ENCODE assay signal across 10 cellular contexts in genomic region chr2:101004671-101005325, GRCh38. TPM values are rescaled to one million over a fixed set of nuclear protein-coding genes. Genes with fewer than 3 reads are reported as not detected.
DNase-seq lines count a peak whose midpoint lies in the region; ATAC-seq and TF ChIP-seq lines count a peak whose summit lies in the region.
"Had no signal": no experiment of that assay in that cellular context is flagged by ENCODE, and none has a peak within 500 bp of the region (broad histone marks: within the 10 kb centered on the region; RNA-seq: fewer than 3 reads in every experiment).

No MANE protein-coding gene starts in this region.

- H3K27ac ChIP-seq in CD8-positive, alpha-beta T cell (ENCODE audit: low read depth, low read length): no peak overlapping the region
- peak overlapping the region; percentile 44; the same call in 1 of the 2 replicates for H3K27ac ChIP-seq in HUES6 (ENCODE audit: low read depth, low read length)
- no peak overlapping the region for H3K27ac ChIP-seq in upper lobe of left lung
- H3K27ac ChIP-seq: KMS-11 had no signal

- H3K9me3 Mint-ChIP-seq in CD8-positive, alpha-beta T cell: no peaks in the 10 kb centered on the region
- no peaks in the 10 kb centered on the region for H3K9me3 Mint-ChIP-seq in nephron

- no peaks in the 10 kb centered on the region for H3K9me3 ChIP-seq in CD8-positive, alpha-beta T cell (ENCODE audit: low read length)
- no peaks in the 10 kb centered on the region for H3K9me3 ChIP-seq in HUES6 (ENCODE audit: control insufficient read depth, insufficient read depth, low read depth, low read length)
- H3K9me3 ChIP-seq in adipocyte (ENCODE audit: control insufficient read depth, low read length): no peaks in the 10 kb centered on the region
- H3K9me3 ChIP-seq in upper lobe of left lung: no peaks in the 10 kb centered on the region
- H3K9me3 ChIP-seq: body of pancreas had no signal

- no peak for TF ChIP-seq CTCF in CD8-positive, alpha-beta T cell (IDR thresholded peaks at IDR 0.05)
- no peak for TF ChIP-seq CTCF in nephron (IDR thresholded peaks at IDR 0.05; ENCODE audit: unreplicated experiment in 3 of 3)
- no peak for TF ChIP-seq CTCF in upper lobe of left lung (IDR thresholded peaks at IDR 0.05)

- 92% methylated on average over 9 to 11 of the region's 11 CpGs for WGBS in upper lobe of left lung, 2 donors

- H3K27ac Mint-ChIP-seq in CD8-positive, alpha-beta T cell: peak overlapping the region; percentile 98
- peak overlapping the region; percentile 95 to 98 (median 96) for H3K27ac Mint-ChIP-seq in nephron

- CTCF ChIA-PET in CD8-positive, alpha-beta T cell (lab: Charles Lee): interaction anchor here (0.6 to 3.7 kb wide), 3 partner anchors 8 to 443 kb away, joined by 3 to 13 read pairs (median 6); no protein-coding TSS in a partner anchor

- TF ChIP-seq POLR2A in upper lobe of left lung (IDR thresholded peaks at IDR 0.05): no peak

- H3K36me3 ChIP-seq in CD8-positive, alpha-beta T cell (ENCODE audit: insufficient read depth, low read length): peaks cover 52% of the 10 kb centered on the region
- H3K36me3 ChIP-seq in HUES6 (ENCODE audit: control insufficient read depth, insufficient read depth, low read length) (peaks cover 70% of the 10 kb centered on the region), adipocyte (ENCODE audit: control insufficient read depth, insufficient read depth, low read length, severe bottlenecking) (peaks cover 57% of the 10 kb centered on the region), upper lobe of left lung (peaks cover 39 to 65% (median 49%) of the 10 kb centered on the region in 4 donors)

- H3K4me3 Mint-ChIP-seq in CD8-positive, alpha-beta T cell: peak overlapping the region; percentile 10
- H3K4me3 Mint-ChIP-seq in nephron: peak overlapping the region; percentile 95 to 99 (median 98)

- H3K9ac ChIP-seq in HUES6 (ENCODE audit: low read length): peak overlapping the region; percentile 99
- peak overlapping the region; percentile 98 for H3K9ac ChIP-seq in adipocyte (ENCODE audit: low read length)
- H3K9ac ChIP-seq: KMS-11 had no signal

- H3K36me3 Mint-ChIP-seq in CD8-positive, alpha-beta T cell: peaks cover 72% of the 10 kb centered on the region
- peaks cover 66% of the 10 kb centered on the region for H3K36me3 Mint-ChIP-seq in nephron (ENCODE audit: low read depth)

- no peak for TF ChIP-seq EP300 in upper lobe of left lung (IDR thresholded peaks at IDR 0.05)

- no peaks in the 10 kb centered on the region for H3K27me3 ChIP-seq in CD8-positive, alpha-beta T cell (ENCODE audit: insufficient read depth, low read length)
- no peaks in the 10 kb centered on the region for H3K27me3 ChIP-seq in HUES6 (ENCODE audit: control insufficient read depth, insufficient read depth, low read length)
- H3K27me3 ChIP-seq in adipocyte (replicated peaks; ENCODE audit: control insufficient read depth, insufficient read depth, low read length): no peaks in the 10 kb centered on the region
- H3K27me3 ChIP-seq in upper lobe of left lung: no peaks in the 10 kb centered on the region
- H3K27me3 ChIP-seq: body of pancreas had no signal

- intact Hi-C loops in CD8-positive, alpha-beta T cell (cut with DNase I, micrococcal nuclease): loop anchor here (5.0 to 10.0 kb wide), 6 partner anchors 587 to 1822 kb away; partner anchors contain the start of genes MITD1 (in 2 of the 2), MRPL30 (in 2 of the 2), CHST10 (in 1 of the 2) and EIF5B (in 1 of the 2)

- peaks cover 63% of the 10 kb centered on the region for H3K4me1 Mint-ChIP-seq in CD8-positive, alpha-beta T cell (ENCODE audit: low read depth)
- H3K4me1 Mint-ChIP-seq in nephron: peaks cover 35% of the 10 kb centered on the region

- H3K27me3 Mint-ChIP-seq in CD8-positive, alpha-beta T cell (ENCODE audit: low read depth): no peaks in the 10 kb centered on the region
- peaks cover 6% of the 10 kb centered on the region for H3K27me3 Mint-ChIP-seq in nephron (ENCODE audit: low read depth)

- no peak for ATAC-seq in CD8-positive, alpha-beta T cell
- ATAC-seq in HG03280 (IDR thresholded peaks at IDR 0.05; ENCODE audit: unreplicated experiment) (no peak), upper lobe of left lung (ENCODE audit: low FRiP score in 2 of 2) (no peak), HG03039 (IDR thresholded peaks at IDR 0.05; ENCODE audit: unreplicated experiment) (no peak)
- ATAC-seq: body of pancreas had no signal

- POLR2A ChIA-PET in CD8-positive, alpha-beta T cell (lab: Charles Lee): no interaction called here

- DNase-seq in CD8-positive, alpha-beta T cell: no peak
- DNase-seq in adipocyte (ENCODE audit: low read depth) (no peak), upper lobe of left lung (no peak)
- DNase-seq: NCI-H524 had no signal

- peaks cover 27% of the 10 kb centered on the region for H3K4me1 ChIP-seq in CD8-positive, alpha-beta T cell (ENCODE audit: insufficient read depth, low read length)
- H3K4me1 ChIP-seq in HUES6 (ENCODE audit: control insufficient read depth, insufficient read depth, low read length): peaks cover 10% of the 10 kb centered on the region; the same call in 1 of the 2 replicates
- peaks cover 43% of the 10 kb centered on the region for H3K4me1 ChIP-seq in adipocyte (ENCODE audit: control insufficient read depth, insufficient read depth, low read length)
- peaks cover 13 to 41% (median 23%) of the 10 kb centered on the region in 4 donors for H3K4me1 ChIP-seq in upper lobe of left lung

- H3K4me3 ChIP-seq in CD8-positive, alpha-beta T cell (ENCODE audit: low read depth, low read length): no peak overlapping the region
- peak overlapping the region; percentile 98; the same call in 1 of the 2 replicates for H3K4me3 ChIP-seq in HUES6 (ENCODE audit: low read depth, low read length)
- H3K4me3 ChIP-seq in adipocyte (ENCODE audit: low read length): peak overlapping the region; percentile 98
- no peak overlapping the region for H3K4me3 ChIP-seq in upper lobe of left lung
- H3K4me3 ChIP-seq: body of pancreas had no signal

RNA-seq across cellular contexts. Expression of gene RPL31, which starts 2.7 kb away (rescaled TPM):
- 1,000 to 10,000 TPM; 2,776 to 2,895 TPM for total RNA-seq in CD8-positive, alpha-beta T cell
- total RNA-seq in upper lobe of left lung: 1,000 to 10,000 TPM in 4 of 6 donors, 100 to 1,000 TPM in 2; 422 to 1,166 (median 1,010) TPM

Comparison
In these comparisons a context has a peak if more than half of its experiments do, and no peak if none do; other contexts are left out.
1. H3K4me3 ChIP-seq: peak in HUES6 (single experiment) and adipocyte (single experiment); none in CD8-positive, alpha-beta T cell (single experiment) and upper lobe of left lung (0 of 4).